Comparison of ENCODE assay signal across 7 cellular contexts in genomic region chr4:117203231-117203630, GRCh38.
"Had no signal": no experiment of that assay in that cellular context is flagged by ENCODE, and none has a peak within 500 bp of the region (broad histone marks: within the 10 kb centered on the region; RNA-seq: fewer than 3 reads in every experiment).

No MANE protein-coding gene starts in this region.

- DNase-seq: GDM1, GF-D8 had no signal

- FAIRE-seq: G401.6, GM12891, GM12892, GM18507, GM19239 had no signal
